ENCODE assay signal across 17 cellular contexts in genomic region chr22:24696551-24697001, GRCh38.
DNase-seq lines count a peak whose midpoint lies in the region; ATAC-seq lines count a peak whose summit lies in the region.
"Had no signal": no experiment of that assay in that cellular context is flagged by ENCODE, and none has a peak within 500 bp of the region (broad histone marks: within the 10 kb centered on the region; RNA-seq: fewer than 3 reads in every experiment).

No MANE protein-coding gene starts in this region.

- no peak overlapping the region for H2AK5ac ChIP-seq in mesenchymal stem cell (ENCODE audit: low read length, severe bottlenecking)

- peak overlapping the region; percentile 33 for H4K8ac ChIP-seq in mesenchymal stem cell (ENCODE audit: low read length)

- H3K4me1 ChIP-seq in duodenal mucosa (ENCODE audit: control insufficient read depth in 1 of 2, insufficient read depth in 2 of 2, low read length in 2 of 2) (peaks cover 48 to 50% of the 10 kb centered on the region in 2 donors), mesenchymal stem cell (ENCODE audit: control insufficient read depth, insufficient read depth, low read depth, low read length) (peaks cover 17% of the 10 kb centered on the region), thymus (ENCODE audit: control insufficient read depth, insufficient read depth, low read length) (peaks cover 14% of the 10 kb centered on the region)

- H3K18ac ChIP-seq in mesenchymal stem cell (ENCODE audit: low read depth in 1 of 2, low read length in 2 of 2) = peak overlapping the region in 1 of 2 experiments; percentile 13

- no peak overlapping the region for H2AFZ ChIP-seq in mesenchymal stem cell (ENCODE audit: low read depth, low read length)

- peak overlapping the region in 1 of 2 experiments; percentile 57 for H3K14ac ChIP-seq in mesenchymal stem cell (ENCODE audit: low read length in 2 of 2)

- H3K4me2 ChIP-seq in mesenchymal stem cell (ENCODE audit: low read length, poor library complexity, severe bottlenecking) = no peak overlapping the region

- no peak overlapping the region for H4K91ac ChIP-seq in mesenchymal stem cell (ENCODE audit: low read length)

- H2BK15ac ChIP-seq in mesenchymal stem cell (ENCODE audit: low read depth, poor library complexity, severe bottlenecking) = no peak overlapping the region

- ATAC-seq in HG02852 (IDR thresholded peaks at IDR 0.05; ENCODE audit: unreplicated experiment) (no peak), GM21825 (IDR thresholded peaks at IDR 0.05; ENCODE audit: unreplicated experiment) (no peak)
- ATAC-seq: HCT116; stimulated activated naive B cell treated with anti-CD40 and anti-IgM and Interleukin-4, amounts not matched to agents 10 μg/mL and 1 μg/mL and 100 μg/mL, for 72 hours had no signal

- H3K9ac ChIP-seq in duodenal mucosa (ENCODE audit: low read depth in 1 of 2, low read length in 2 of 2) (peak overlapping the region in 1 of 2 donors; percentile 36), mesenchymal stem cell (ENCODE audit: low read length) (no peak overlapping the region)

- H2BK5ac ChIP-seq in mesenchymal stem cell (ENCODE audit: low read depth, low read length, poor library complexity, severe bottlenecking) = no peak overlapping the region

- no peaks in the 10 kb centered on the region for H3K9me3 ChIP-seq in duodenal mucosa (ENCODE audit: control insufficient read depth in 1 of 2, low read length in 2 of 2)
- no peaks in the 10 kb centered on the region for H3K9me3 ChIP-seq in mesenchymal stem cell (ENCODE audit: control insufficient read depth, low read length)
- no peaks in the 10 kb centered on the region for H3K9me3 ChIP-seq in thymus (ENCODE audit: control insufficient read depth)
- H3K9me3 ChIP-seq: transverse colon had no signal

- H2BK12ac ChIP-seq in mesenchymal stem cell (ENCODE audit: low read length in 2 of 2) = peak overlapping the region; percentile 31 to 45

- H3K4me3 ChIP-seq in duodenal mucosa (ENCODE audit: low read depth in 1 of 2, low read length in 2 of 2) (peak overlapping the region in 1 of 2 donors; percentile 32), mesenchymal stem cell (ENCODE audit: insufficient read depth in 1 of 2, low read depth in 1 of 2, low read length in 2 of 2) (no peak overlapping the region), thymus (ENCODE audit: low read length) (no peak overlapping the region)
- H3K4me3 ChIP-seq: transverse colon had no signal

- WGBS in mesenchymal stem cell = 77% methylated on average over 9 of the region's 9 CpGs
- WGBS in thymus = 87% methylated on average over 9 of the region's 9 CpGs

- H3K23ac ChIP-seq in mesenchymal stem cell (ENCODE audit: low read length in 2 of 2) = no peak overlapping the region

- H3K36me3 ChIP-seq in duodenal mucosa (ENCODE audit: control insufficient read depth in 1 of 2, insufficient read depth in 2 of 2, low read length in 2 of 2) (no peaks in the 10 kb centered on the region), mesenchymal stem cell (ENCODE audit: control insufficient read depth in 1 of 2, insufficient read depth in 2 of 2, low read depth in 1 of 2, low read length in 2 of 2) (no peaks in the 10 kb centered on the region), thymus (ENCODE audit: control insufficient read depth, insufficient read depth) (no peaks in the 10 kb centered on the region)
- H3K36me3 ChIP-seq: transverse colon had no signal

- peak overlapping the region in 1 of 2 experiments; percentile 10 for H3K4ac ChIP-seq in mesenchymal stem cell (ENCODE audit: low read depth in 1 of 2, low read length in 2 of 2)

- peak overlapping the region; percentile 22 for H3K27ac ChIP-seq in duodenal mucosa (ENCODE audit: low read depth, low read length)
- H3K27ac ChIP-seq in mesenchymal stem cell (ENCODE audit: low read length, poor library complexity, severe bottlenecking) = no peak overlapping the region
- peak overlapping the region; percentile 32 for H3K27ac ChIP-seq in thymus (ENCODE audit: low read depth)
- H3K27ac ChIP-seq: 22Rv1 had no signal

- DNase-seq in DMS 273 (lab: John Stamatoyannopoulos, UW; ENCODE audit: unreplicated experiment) = peak; percentile 36
- DNase-seq in DMS 273 treated with DMSO at 0.1 percent for 48 hours (lab: John Stamatoyannopoulos, UW) = no peak
- no peak for DNase-seq in mesenchymal stem cell
- no peak for DNase-seq in SHP77 treated with DMSO at 0.1 percent for 48 hours (lab: John Stamatoyannopoulos, UW)
- DNase-seq: activated CD4-positive, alpha-beta T cell treated with anti-CD3 and anti-CD28 coated beads for 48 hours; DMS79; hippocampal formation; NCI-H187; stimulated activated CD4-positive, alpha-beta T cell treated with anti-CD3 and anti-CD28 coated beads, Interleukin-12 subunit alpha, Interleukin-12 subunit beta, amount 100 ng/mL, for 4 hours; stimulated activated naive B cell treated with anti-CD40 and anti-IgM and Interleukin-4, amounts not matched to agents 10 μg/mL and 1 μg/mL and 100 μg/mL, for 72 hours; transverse colon had no signal

- no peak overlapping the region for H2BK120ac ChIP-seq in mesenchymal stem cell (ENCODE audit: low read depth, low read length)

- H3K27me3 ChIP-seq in duodenal mucosa (ENCODE audit: control insufficient read depth in 1 of 2, insufficient read depth in 2 of 2, low read length in 2 of 2) (no peaks in the 10 kb centered on the region), mesenchymal stem cell (ENCODE audit: control insufficient read depth in 1 of 2, insufficient read depth in 1 of 2, low read length in 2 of 2) (peaks cover 3 to 31% of the 10 kb centered on the region in 2 experiments), thymus (ENCODE audit: control insufficient read depth, insufficient read depth) (no peaks in the 10 kb centered on the region)
- H3K27me3 ChIP-seq: transverse colon had no signal

- no peaks in the 10 kb centered on the region for H3K79me1 ChIP-seq in mesenchymal stem cell (replicated peaks; ENCODE audit: low read length, poor library complexity, severe bottlenecking)
